16 cellular contexts compared by ENCODE assay signal in genomic region chr2:147223119-147223518, GRCh38.
DNase-seq lines count a peak whose midpoint lies in the region; ATAC-seq and TF ChIP-seq lines count a peak whose summit lies in the region.
"Had no signal": no experiment of that assay in that cellular context is flagged by ENCODE, and none has a peak within 500 bp of the region (broad histone marks: within the 10 kb centered on the region; RNA-seq: fewer than 3 reads in every experiment).

No MANE protein-coding gene starts in this region.

- no peaks in the 10 kb centered on the region for H3K27me3 ChIP-seq in Karpas-422 (ENCODE audit: low read length)
- H3K27me3 ChIP-seq: Peyer's patch, sigmoid colon had no signal

- no peak overlapping the region for H3K27ac ChIP-seq in Karpas-422 (ENCODE audit: low read length)
- H3K27ac ChIP-seq: Peyer's patch, sigmoid colon had no signal

- no peaks in the 10 kb centered on the region for H3K9me3 ChIP-seq in Karpas-422 (ENCODE audit: low read length)
- H3K9me3 ChIP-seq: Peyer's patch, sigmoid colon had no signal

- DNase-seq in NCI-H146 (lab: John Stamatoyannopoulos, UW) (peak; percentile 50), Karpas-422 (no peak), NCI-H2227 treated with DMSO at 0.1 percent for 48 hours (lab: John Stamatoyannopoulos, UW) (no peak), NCI-H2196 (lab: John Stamatoyannopoulos, UW; ENCODE audit: unreplicated experiment) (no peak)
- DNase-seq: activated gamma-delta T cell, C1 segment of cervical spinal cord, head of caudate nucleus, nephron progenitor cell, Peyer's patch, sigmoid colon, T-helper 1 cell had no signal

- no peak for TF ChIP-seq POLR2A in GM18505 (IDR thresholded peaks at IDR 0.05; ENCODE audit: borderline replicate concordance, extremely low read depth, insufficient read depth, insufficient read length)

- ATAC-seq in GM18505 (IDR thresholded peaks at IDR 0.05; ENCODE audit: unreplicated experiment) (peak; percentile 49), GM19043 (IDR thresholded peaks at IDR 0.05; ENCODE audit: low read depth, unreplicated experiment) (peak; percentile 51), HG02798 (IDR thresholded peaks at IDR 0.05; ENCODE audit: poor library complexity, unreplicated experiment) (peak; percentile 87), HG03521 (IDR thresholded peaks at IDR 0.05; ENCODE audit: unreplicated experiment) (no peak)
- ATAC-seq: left lobe of liver had no signal

- H3K79me2 ChIP-seq in Karpas-422 (ENCODE audit: low read length) = no peaks in the 10 kb centered on the region

- no peaks in the 10 kb centered on the region for H4K20me1 ChIP-seq in Karpas-422 (ENCODE audit: insufficient read depth, low read depth, low read length)

- no peak overlapping the region for H3K4me3 ChIP-seq in Karpas-422 (ENCODE audit: low read length)
- H3K4me3 ChIP-seq: Peyer's patch, sigmoid colon had no signal

- no peak overlapping the region for H3K4me2 ChIP-seq in Karpas-422 (ENCODE audit: low read depth, low read length, poor library complexity, severe bottlenecking)

- H2AFZ ChIP-seq in Karpas-422 (ENCODE audit: low read length) = no peak overlapping the region

- H3K9me2 ChIP-seq in Karpas-422 (replicated peaks; ENCODE audit: insufficient read depth, low read length) = no peaks in the 10 kb centered on the region

- H3K4me1 ChIP-seq in Karpas-422 (ENCODE audit: low read length) = no peaks in the 10 kb centered on the region
- H3K4me1 ChIP-seq: Peyer's patch, sigmoid colon had no signal

- no peak overlapping the region for H3K9ac ChIP-seq in Karpas-422 (ENCODE audit: low read length)

- no peaks in the 10 kb centered on the region for H3K36me3 ChIP-seq in Karpas-422 (ENCODE audit: insufficient read depth, low read length)
- H3K36me3 ChIP-seq: Peyer's patch, sigmoid colon had no signal
